ENCODE assay signal across 1 cellular context in the genomic region with DNA sequence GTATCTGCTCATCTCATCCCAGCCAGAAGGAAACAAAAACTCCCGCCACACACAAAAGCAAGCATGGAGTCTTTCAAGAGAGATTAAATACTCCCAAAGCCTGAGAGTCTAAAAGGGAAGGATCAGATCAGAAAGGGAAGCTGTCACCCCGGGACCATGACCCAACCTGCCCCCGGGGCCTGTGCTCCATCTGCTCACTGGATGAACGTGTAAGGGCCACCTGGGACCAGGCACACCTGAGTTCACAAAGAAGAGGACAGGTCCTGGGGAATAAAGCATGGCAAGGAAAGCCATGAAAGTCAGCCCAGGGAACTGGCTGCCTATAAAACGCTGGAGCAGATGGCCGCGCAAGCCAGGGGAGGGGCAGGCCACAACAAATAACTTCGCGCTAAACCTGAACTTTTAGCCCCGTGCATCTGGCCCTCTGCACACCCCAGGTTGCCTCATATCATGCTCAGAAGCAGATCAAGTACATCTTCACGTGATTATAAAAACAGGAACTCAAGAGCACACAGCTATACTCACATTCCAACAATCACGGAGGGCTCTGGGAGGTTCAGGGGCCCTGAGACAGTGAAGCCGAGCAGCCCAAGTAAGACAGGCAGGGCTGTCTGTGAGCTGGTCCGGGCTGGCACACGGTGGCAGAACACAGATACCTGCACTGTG.
TF ChIP-seq lines count a peak whose summit lies in the region.

No MANE protein-coding gene starts in this region.

TF ChIP-seq in GM12878, 131 proteins besides CTCF, POLR2A, EP300 and RAD21 (continued from another document):
- TF ChIP-seq, protein P1, sequence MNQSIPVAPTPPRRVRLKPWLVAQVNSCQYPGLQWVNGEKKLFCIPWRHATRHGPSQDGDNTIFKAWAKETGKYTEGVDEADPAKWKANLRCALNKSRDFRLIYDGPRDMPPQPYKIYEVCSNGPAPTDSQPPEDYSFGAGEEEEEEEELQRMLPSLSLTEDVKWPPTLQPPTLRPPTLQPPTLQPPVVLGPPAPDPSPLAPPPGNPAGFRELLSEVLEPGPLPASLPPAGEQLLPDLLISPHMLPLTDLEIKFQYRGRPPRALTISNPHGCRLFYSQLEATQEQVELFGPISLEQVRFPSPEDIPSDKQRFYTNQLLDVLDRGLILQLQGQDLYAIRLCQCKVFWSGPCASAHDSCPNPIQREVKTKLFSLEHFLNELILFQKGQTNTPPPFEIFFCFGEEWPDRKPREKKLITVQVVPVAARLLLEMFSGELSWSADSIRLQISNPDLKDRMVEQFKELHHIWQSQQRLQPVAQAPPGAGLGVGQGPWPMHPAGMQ (IDR thresholded peaks at IDR 0.05; ENCODE audit: borderline replicate concordance) = no peak
- TF ChIP-seq, protein P2, sequence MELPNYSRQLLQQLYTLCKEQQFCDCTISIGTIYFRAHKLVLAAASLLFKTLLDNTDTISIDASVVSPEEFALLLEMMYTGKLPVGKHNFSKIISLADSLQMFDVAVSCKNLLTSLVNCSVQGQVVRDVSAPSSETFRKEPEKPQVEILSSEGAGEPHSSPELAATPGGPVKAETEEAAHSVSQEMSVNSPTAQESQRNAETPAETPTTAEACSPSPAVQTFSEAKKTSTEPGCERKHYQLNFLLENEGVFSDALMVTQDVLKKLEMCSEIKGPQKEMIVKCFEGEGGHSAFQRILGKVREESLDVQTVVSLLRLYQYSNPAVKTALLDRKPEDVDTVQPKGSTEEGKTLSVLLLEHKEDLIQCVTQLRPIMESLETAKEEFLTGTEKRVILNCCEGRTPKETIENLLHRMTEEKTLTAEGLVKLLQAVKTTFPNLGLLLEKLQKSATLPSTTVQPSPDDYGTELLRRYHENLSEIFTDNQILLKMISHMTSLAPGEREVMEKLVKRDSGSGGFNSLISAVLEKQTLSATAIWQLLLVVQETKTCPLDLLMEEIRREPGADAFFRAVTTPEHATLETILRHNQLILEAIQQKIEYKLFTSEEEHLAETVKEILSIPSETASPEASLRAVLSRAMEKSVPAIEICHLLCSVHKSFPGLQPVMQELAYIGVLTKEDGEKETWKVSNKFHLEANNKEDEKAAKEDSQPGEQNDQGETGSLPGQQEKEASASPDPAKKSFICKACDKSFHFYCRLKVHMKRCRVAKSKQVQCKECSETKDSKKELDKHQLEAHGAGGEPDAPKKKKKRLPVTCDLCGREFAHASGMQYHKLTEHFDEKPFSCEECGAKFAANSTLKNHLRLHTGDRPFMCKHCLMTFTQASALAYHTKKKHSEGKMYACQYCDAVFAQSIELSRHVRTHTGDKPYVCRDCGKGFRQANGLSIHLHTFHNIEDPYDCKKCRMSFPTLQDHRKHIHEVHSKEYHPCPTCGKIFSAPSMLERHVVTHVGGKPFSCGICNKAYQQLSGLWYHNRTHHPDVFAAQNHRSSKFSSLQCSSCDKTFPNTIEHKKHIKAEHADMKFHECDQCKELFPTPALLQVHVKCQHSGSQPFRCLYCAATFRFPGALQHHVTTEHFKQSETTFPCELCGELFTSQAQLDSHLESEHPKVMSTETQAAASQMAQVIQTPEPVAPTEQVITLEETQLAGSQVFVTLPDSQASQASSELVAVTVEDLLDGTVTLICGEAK (IDR thresholded peaks at IDR 0.05; ENCODE audit: borderline replicate concordance) = no peak
- TF ChIP-seq ZNF274 (IDR thresholded peaks at IDR 0.05; ENCODE audit: insufficient read depth, insufficient read length) (no peak), GABPA (IDR thresholded peaks at IDR 0.05; ENCODE audit: low read depth) (no peak), HCFC1 (IDR thresholded peaks at IDR 0.05; ENCODE audit: low read length) (no peak), RB1 (IDR thresholded peaks at IDR 0.05; ENCODE audit: borderline replicate concordance) (no peak), CHD1 (IDR thresholded peaks at IDR 0.05; ENCODE audit: low read depth, low read length) (no peak), SIN3A (IDR thresholded peaks at IDR 0.05; ENCODE audit: low read depth, low read length) (no peak), SMAD1 (IDR thresholded peaks at IDR 0.05; ENCODE audit: low read depth, partially characterized antibody) (no peak), FOXM1 (IDR thresholded peaks at IDR 0.05; ENCODE audit: low read depth, low read length) (no peak), HDAC6 (IDR thresholded peaks at IDR 0.05; ENCODE audit: unreplicated experiment) (no peak), ZZZ3 (IDR thresholded peaks at IDR 0.05; ENCODE audit: control insufficient read depth, insufficient read length, low read depth) (no peak)
- TF ChIP-seq, protein P3, sequence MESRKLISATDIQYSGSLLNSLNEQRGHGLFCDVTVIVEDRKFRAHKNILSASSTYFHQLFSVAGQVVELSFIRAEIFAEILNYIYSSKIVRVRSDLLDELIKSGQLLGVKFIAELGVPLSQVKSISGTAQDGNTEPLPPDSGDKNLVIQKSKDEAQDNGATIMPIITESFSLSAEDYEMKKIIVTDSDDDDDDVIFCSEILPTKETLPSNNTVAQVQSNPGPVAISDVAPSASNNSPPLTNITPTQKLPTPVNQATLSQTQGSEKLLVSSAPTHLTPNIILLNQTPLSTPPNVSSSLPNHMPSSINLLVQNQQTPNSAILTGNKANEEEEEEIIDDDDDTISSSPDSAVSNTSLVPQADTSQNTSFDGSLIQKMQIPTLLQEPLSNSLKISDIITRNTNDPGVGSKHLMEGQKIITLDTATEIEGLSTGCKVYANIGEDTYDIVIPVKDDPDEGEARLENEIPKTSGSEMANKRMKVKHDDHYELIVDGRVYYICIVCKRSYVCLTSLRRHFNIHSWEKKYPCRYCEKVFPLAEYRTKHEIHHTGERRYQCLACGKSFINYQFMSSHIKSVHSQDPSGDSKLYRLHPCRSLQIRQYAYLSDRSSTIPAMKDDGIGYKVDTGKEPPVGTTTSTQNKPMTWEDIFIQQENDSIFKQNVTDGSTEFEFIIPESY (IDR thresholded peaks at IDR 0.05) = no peak
- TF ChIP-seq, protein P4, sequence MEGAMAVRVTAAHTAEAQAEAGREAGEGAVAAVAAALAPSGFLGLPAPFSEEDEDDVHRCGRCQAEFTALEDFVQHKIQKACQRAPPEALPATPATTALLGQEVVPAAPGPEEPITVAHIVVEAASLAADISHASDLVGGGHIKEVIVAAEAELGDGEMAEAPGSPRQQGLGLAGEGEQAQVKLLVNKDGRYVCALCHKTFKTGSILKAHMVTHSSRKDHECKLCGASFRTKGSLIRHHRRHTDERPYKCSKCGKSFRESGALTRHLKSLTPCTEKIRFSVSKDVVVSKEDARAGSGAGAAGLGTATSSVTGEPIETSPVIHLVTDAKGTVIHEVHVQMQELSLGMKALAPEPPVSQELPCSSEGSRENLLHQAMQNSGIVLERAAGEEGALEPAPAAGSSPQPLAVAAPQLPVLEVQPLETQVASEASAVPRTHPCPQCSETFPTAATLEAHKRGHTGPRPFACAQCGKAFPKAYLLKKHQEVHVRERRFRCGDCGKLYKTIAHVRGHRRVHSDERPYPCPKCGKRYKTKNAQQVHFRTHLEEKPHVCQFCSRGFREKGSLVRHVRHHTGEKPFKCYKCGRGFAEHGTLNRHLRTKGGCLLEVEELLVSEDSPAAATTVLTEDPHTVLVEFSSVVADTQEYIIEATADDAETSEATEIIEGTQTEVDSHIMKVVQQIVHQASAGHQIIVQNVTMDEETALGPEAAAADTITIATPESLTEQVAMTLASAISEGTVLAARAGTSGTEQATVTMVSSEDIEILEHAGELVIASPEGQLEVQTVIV (IDR thresholded peaks at IDR 0.05; ENCODE audit: borderline replicate concordance, partially characterized antibody) = no peak
- TF ChIP-seq, protein P5, sequence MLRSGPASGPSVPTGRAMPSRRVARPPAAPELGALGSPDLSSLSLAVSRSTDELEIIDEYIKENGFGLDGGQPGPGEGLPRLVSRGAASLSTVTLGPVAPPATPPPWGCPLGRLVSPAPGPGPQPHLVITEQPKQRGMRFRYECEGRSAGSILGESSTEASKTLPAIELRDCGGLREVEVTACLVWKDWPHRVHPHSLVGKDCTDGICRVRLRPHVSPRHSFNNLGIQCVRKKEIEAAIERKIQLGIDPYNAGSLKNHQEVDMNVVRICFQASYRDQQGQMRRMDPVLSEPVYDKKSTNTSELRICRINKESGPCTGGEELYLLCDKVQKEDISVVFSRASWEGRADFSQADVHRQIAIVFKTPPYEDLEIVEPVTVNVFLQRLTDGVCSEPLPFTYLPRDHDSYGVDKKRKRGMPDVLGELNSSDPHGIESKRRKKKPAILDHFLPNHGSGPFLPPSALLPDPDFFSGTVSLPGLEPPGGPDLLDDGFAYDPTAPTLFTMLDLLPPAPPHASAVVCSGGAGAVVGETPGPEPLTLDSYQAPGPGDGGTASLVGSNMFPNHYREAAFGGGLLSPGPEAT (IDR thresholded peaks at IDR 0.05; ENCODE audit: low read depth) = no peak
- TF ChIP-seq, protein P6, sequence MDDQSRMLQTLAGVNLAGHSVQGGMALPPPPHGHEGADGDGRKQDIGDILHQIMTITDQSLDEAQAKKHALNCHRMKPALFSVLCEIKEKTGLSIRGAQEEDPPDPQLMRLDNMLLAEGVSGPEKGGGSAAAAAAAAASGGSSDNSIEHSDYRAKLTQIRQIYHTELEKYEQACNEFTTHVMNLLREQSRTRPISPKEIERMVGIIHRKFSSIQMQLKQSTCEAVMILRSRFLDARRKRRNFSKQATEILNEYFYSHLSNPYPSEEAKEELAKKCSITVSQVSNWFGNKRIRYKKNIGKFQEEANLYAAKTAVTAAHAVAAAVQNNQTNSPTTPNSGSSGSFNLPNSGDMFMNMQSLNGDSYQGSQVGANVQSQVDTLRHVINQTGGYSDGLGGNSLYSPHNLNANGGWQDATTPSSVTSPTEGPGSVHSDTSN (IDR thresholded peaks at IDR 0.05; ENCODE audit: insufficient replicate concordance, low read depth, low read length) = no peak
- TF ChIP-seq, protein P7, sequence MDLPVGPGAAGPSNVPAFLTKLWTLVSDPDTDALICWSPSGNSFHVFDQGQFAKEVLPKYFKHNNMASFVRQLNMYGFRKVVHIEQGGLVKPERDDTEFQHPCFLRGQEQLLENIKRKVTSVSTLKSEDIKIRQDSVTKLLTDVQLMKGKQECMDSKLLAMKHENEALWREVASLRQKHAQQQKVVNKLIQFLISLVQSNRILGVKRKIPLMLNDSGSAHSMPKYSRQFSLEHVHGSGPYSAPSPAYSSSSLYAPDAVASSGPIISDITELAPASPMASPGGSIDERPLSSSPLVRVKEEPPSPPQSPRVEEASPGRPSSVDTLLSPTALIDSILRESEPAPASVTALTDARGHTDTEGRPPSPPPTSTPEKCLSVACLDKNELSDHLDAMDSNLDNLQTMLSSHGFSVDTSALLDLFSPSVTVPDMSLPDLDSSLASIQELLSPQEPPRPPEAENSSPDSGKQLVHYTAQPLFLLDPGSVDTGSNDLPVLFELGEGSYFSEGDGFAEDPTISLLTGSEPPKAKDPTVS (IDR thresholded peaks at IDR 0.05; ENCODE audit: low read depth, low read length) = no peak
